ENCODE assay signal across 26 cellular contexts in the genomic region with DNA sequence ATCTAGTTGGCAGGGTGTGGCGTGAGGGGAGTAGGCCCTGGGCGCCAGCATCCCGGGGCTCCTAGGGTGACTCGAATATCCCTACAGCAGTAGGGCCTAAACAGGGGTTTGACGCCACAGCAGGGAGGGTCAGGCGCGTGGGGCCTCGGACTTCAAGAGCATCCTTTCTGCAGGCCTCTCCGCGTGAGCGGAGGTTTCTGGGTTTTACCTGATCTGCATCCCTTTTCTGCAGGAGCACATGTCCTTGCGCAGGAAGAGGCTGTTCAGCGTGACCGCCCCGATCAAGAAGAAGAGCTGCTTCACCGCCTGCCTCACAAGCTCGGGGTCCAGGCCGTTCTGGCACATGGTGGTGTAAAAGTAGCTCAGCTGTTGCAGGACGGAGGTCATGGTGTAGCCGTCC. TPM values are rescaled to one million over a fixed set of nuclear protein-coding genes. Genes with fewer than 3 reads are reported as not detected.
DNase-seq lines count a peak whose midpoint lies in the region; ATAC-seq, FAIRE-seq and TF ChIP-seq lines count a peak whose summit lies in the region.
"Had no signal": no experiment of that assay in that cellular context is flagged by ENCODE, and none has a peak within 500 bp of the region (broad histone marks: within the 10 kb centered on the region; RNA-seq: fewer than 3 reads in every experiment).

No MANE protein-coding gene starts in this region.

- H3K27me3 ChIP-seq in H9 (ENCODE audit: insufficient read depth, low read length), result no peaks in the 10 kb centered on the region
- no peaks in the 10 kb centered on the region for H3K27me3 ChIP-seq in H1 (replicated peaks in 1 of 4; ENCODE audit: control insufficient read depth in 3 of 4, extremely low read depth in 1 of 4, insufficient read depth in 3 of 4, low read length in 3 of 4)
- H3K27me3 ChIP-seq in testis, result no peaks in the 10 kb centered on the region
- H3K27me3 ChIP-seq: BE2C; BLaER1 treated with 17β-estradiol and CSF1 and Interleukin-3, amounts not matched to agents 10 nM and 100 nM had no signal

- POLR2A ChIA-PET in H1 (lab: Charles Lee; ENCODE audit: partially characterized antibody), result interaction anchor here (0.6 to 0.9 kb wide), 3 partner anchors 23 to 242 kb away, joined by 3 read pairs; no protein-coding TSS in a partner anchor

- no peaks in the 10 kb centered on the region for H4K20me1 ChIP-seq in H9 (ENCODE audit: control insufficient read depth, insufficient read depth, insufficient read length)
- H4K20me1 ChIP-seq in H1 (replicated peaks in 1 of 2; ENCODE audit: control insufficient read depth in 1 of 2, insufficient read depth in 2 of 2, low read length in 2 of 2), result peaks cover 0 to 4% of the 10 kb centered on the region in 2 experiments
- H4K20me1 ChIP-seq: BLaER1 treated with 17β-estradiol and CSF1 and Interleukin-3, amounts not matched to agents 10 nM and 100 nM had no signal

- H4K5ac ChIP-seq in H9 (ENCODE audit: insufficient read length, low read depth, low read length) (no peak overlapping the region), H1 (ENCODE audit: insufficient read length, low read depth, low read length) (no peak overlapping the region)

- no peak overlapping the region for H2BK20ac ChIP-seq in H9 (ENCODE audit: low read depth, low read length, poor library complexity, severe bottlenecking)
- H2BK20ac ChIP-seq in H1 (ENCODE audit: low read length), result no peak overlapping the region

- no peak overlapping the region for H2AK5ac ChIP-seq in H9 (ENCODE audit: insufficient read length, low read length)
- no peak overlapping the region for H2AK5ac ChIP-seq in H1 (ENCODE audit: low read depth, low read length)

- TF ChIP-seq CTCF in H9 (conservative IDR thresholded peaks at IDR 0.05) (no peak), H1 (IDR thresholded peaks at IDR 0.05; ENCODE audit: control extremely low read depth in 1 of 3, insufficient read depth in 1 of 3, low read depth in 1 of 3, low read length in 3 of 3) (no peak), nephron progenitor cell (IDR thresholded peaks at IDR 0.05) (no peak), testis (IDR thresholded peaks at IDR 0.05) (no peak), GM20000 (IDR thresholded peaks at IDR 0.05; ENCODE audit: extremely low read depth, missing control alignments) (no peak)

- peaks cover 4 to 41% (median 34%) of the 10 kb centered on the region in 3 experiments for H3K36me3 Mint-ChIP-seq in H9 (ENCODE audit: insufficient read depth in 1 of 3, low read depth in 3 of 3)
- H3K36me3 Mint-ChIP-seq in nephron progenitor cell (ENCODE audit: low read depth), result no peaks in the 10 kb centered on the region
- H3K36me3 Mint-ChIP-seq: CD14-positive monocyte had no signal

- H3K4me3 Mint-ChIP-seq in H9 (no peak overlapping the region), nephron progenitor cell (no peak overlapping the region)
- H3K4me3 Mint-ChIP-seq: CD14-positive monocyte; CD4-positive, alpha-beta T cell; CD8-positive, alpha-beta memory T cell; HFFc6 had no signal

- H3T11ph ChIP-seq in H9 (ENCODE audit: low read length), result no peak overlapping the region

- CTCF ChIA-PET in H1 (lab: Charles Lee; ENCODE audit: partially characterized antibody), result interaction anchor here (1.5 to 13.0 kb wide), 4 partner anchors 12 to 23 kb away, joined by 3 to 189 read pairs (median 12); a partner anchor contains a TSS

- no peak overlapping the region for H2BK15ac ChIP-seq in H9 (ENCODE audit: low read depth, low read length)
- H2BK15ac ChIP-seq in H1 (ENCODE audit: low read length), result no peak overlapping the region

- H2BK12ac ChIP-seq in H9 (ENCODE audit: insufficient read length, low read depth, low read length), result no peak overlapping the region
- H2BK12ac ChIP-seq in H1 (ENCODE audit: low read depth, low read length), result no peak overlapping the region; the same call in 1 of the 2 replicates

- no peak for FAIRE-seq in H1 (lab: Jason Lieb, UNC)
- FAIRE-seq: A549, D721Med, GM12878, GM19239 had no signal

- no peak overlapping the region for H3K4ac ChIP-seq in H9 (ENCODE audit: low read depth, low read length)
- no peak overlapping the region for H3K4ac ChIP-seq in H1 (replicated peaks; ENCODE audit: insufficient read length, low read depth, low read length)

- no peak overlapping the region for H4K8ac ChIP-seq in H9 (replicated peaks; ENCODE audit: insufficient read length, low read depth, low read length)
- H4K8ac ChIP-seq in H1 (ENCODE audit: extremely low read depth, insufficient read depth, low read length), result no peak overlapping the region

- no CpG with 5 or more reads among the region's 20 CpGs for WGBS in H9 (ENCODE audit: extremely low coverage, insufficient read length, low lambda C conversion rate)
- WGBS in H1 (ENCODE audit: extremely low coverage in 1 of 2, insufficient coverage in 1 of 2, insufficient read length in 1 of 2, insufficient replicate concordance in 2 of 2, low coverage in 1 of 2, low lambda C conversion rate in 2 of 2, missing lambda C conversion rate in 1 of 2), 2 experiments, result 93% methylated on average over 20 of the region's 20 CpGs; no CpG with 5 or more reads in 1 of the 2 experiments
- WGBS in testis, 2 donors, result 69 to 72% methylated on average over 12 to 20 of the region's 20 CpGs

- H3K4me1 Mint-ChIP-seq in H9 (peaks cover 11% of the 10 kb centered on the region in 2 experiments), nephron progenitor cell (peaks cover 6% of the 10 kb centered on the region)
- H3K4me1 Mint-ChIP-seq: CD8-positive, alpha-beta memory T cell had no signal

- H3K27ac ChIP-seq in H9 (ENCODE audit: insufficient read length, low read depth, low read length) (no peak overlapping the region), H1 (ENCODE audit: low read depth, low read length) (no peak overlapping the region), testis (no peak overlapping the region)
- H3K27ac ChIP-seq: A549; BLaER1 treated with 17β-estradiol and CSF1 and Interleukin-3, amounts not matched to agents 10 nM and 100 nM had no signal

- H4K91ac ChIP-seq in H9 (ENCODE audit: insufficient read length, low read depth, low read length), result no peak overlapping the region
- no peak overlapping the region for H4K91ac ChIP-seq in H1 (replicated peaks; ENCODE audit: insufficient read length, low read length)

- peak overlapping the region in 2 of 3 experiments; percentile 5 to 76; a peak in 2 of 7 replicates for H3K27ac Mint-ChIP-seq in H9
- H3K27ac Mint-ChIP-seq in nephron progenitor cell, result peak overlapping the region; percentile 78
- H3K27ac Mint-ChIP-seq: CD4-positive, alpha-beta T cell; CD8-positive, alpha-beta memory T cell; HFFc6 had no signal

- ATAC-seq in HG03196 (IDR thresholded peaks at IDR 0.05; ENCODE audit: unreplicated experiment) (no peak), Right ventricle myocardium superior (ENCODE audit: poor library complexity) (no peak)
- ATAC-seq: A549, GM12878 had no signal

- no peak overlapping the region for H2BK5ac ChIP-seq in H9 (ENCODE audit: insufficient read length, low read length)
- H2BK5ac ChIP-seq in H1 (ENCODE audit: low read depth, low read length), result 0 out of 2 replicates have a peak overlapping the region, but pooled peaks have one; percentile 13

- H3K4me1 ChIP-seq in H9 (ENCODE audit: insufficient read depth, low read length), result no peaks in the 10 kb centered on the region
- no peaks in the 10 kb centered on the region for H3K4me1 ChIP-seq in H1 (replicated peaks in 1 of 4; ENCODE audit: control insufficient read depth in 3 of 4, insufficient read depth in 4 of 4, low read length in 3 of 4)
- H3K4me1 ChIP-seq in testis, result no peaks in the 10 kb centered on the region
- H3K4me1 ChIP-seq: A549 had no signal

- H3K14ac ChIP-seq in H9 (ENCODE audit: insufficient read depth, low read length) (no peak overlapping the region), H1 (ENCODE audit: insufficient read length) (no peak overlapping the region)

- H3K4me2 ChIP-seq in H9 (ENCODE audit: insufficient read depth, insufficient read length, low read length), result no peak overlapping the region
- no peak overlapping the region for H3K4me2 ChIP-seq in H1 (ENCODE audit: insufficient read depth in 1 of 2, low read depth in 2 of 2, low read length in 2 of 2)
- H3K4me2 ChIP-seq: A549; BLaER1 treated with 17β-estradiol and CSF1 and Interleukin-3, amounts not matched to agents 10 nM and 100 nM had no signal

- TF ChIP-seq POLR2A in H1 (IDR thresholded peaks at IDR 0.05; ENCODE audit: control extremely low read depth in 1 of 2, low read depth in 2 of 2, low read length in 2 of 2), result no peak
- TF ChIP-seq POLR2A in testis (IDR thresholded peaks at IDR 0.05), result no peak

- H3K36me3 ChIP-seq in H1 (ENCODE audit: control insufficient read depth in 2 of 4, insufficient read depth in 4 of 4, low read length in 3 of 4) (peaks cover 4 to 27% (median 10%) of the 10 kb centered on the region in 4 experiments; a peak in 4 of 8 replicates), testis (ENCODE audit: low read depth, missing control alignments) (no peaks in the 10 kb centered on the region)
- H3K36me3 ChIP-seq: BE2C, HAP-1 had no signal

- H2AFZ ChIP-seq in H9 (ENCODE audit: low read length), result no peak overlapping the region
- no peak overlapping the region for H2AFZ ChIP-seq in H1 (ENCODE audit: low read length)

- H3K23ac ChIP-seq in H9 (ENCODE audit: insufficient read length, low read depth, low read length), result no peak overlapping the region
- no peak overlapping the region for H3K23ac ChIP-seq in H1 (ENCODE audit: insufficient read length)

- no peak overlapping the region for H3K56ac ChIP-seq in H9 (ENCODE audit: insufficient read length, low read depth, low read length)
- no peak overlapping the region for H3K56ac ChIP-seq in H1 (replicated peaks; ENCODE audit: insufficient read length, low read depth, low read length)

- H3K9ac ChIP-seq in H9 (ENCODE audit: extremely low read depth, insufficient read length, low read length) (no peak overlapping the region), H1 (replicated peaks in 1 of 4; ENCODE audit: extremely low read depth in 1 of 4, low read depth in 3 of 4, low read length in 3 of 4) (no peak overlapping the region)
- H3K9ac ChIP-seq: BLaER1 treated with 17β-estradiol and CSF1 and Interleukin-3, amounts not matched to agents 10 nM and 100 nM had no signal

- H2BK120ac ChIP-seq in H9 (ENCODE audit: low read depth, low read length, poor library complexity, severe bottlenecking) (no peak overlapping the region), H1 (replicated peaks; ENCODE audit: low read depth, low read length) (no peak overlapping the region)

- H3K23me2 ChIP-seq in H9 (ENCODE audit: insufficient read length, low read depth, low read length, poor library complexity, severe bottlenecking) (no peaks in the 10 kb centered on the region), H1 (ENCODE audit: low read depth, low read length) (no peaks in the 10 kb centered on the region)

- H3K79me2 ChIP-seq in H9 (ENCODE audit: insufficient read depth, low read length) (no peaks in the 10 kb centered on the region), H1 (ENCODE audit: control insufficient read depth in 1 of 2, insufficient read depth in 2 of 2, low read length in 2 of 2) (no peaks in the 10 kb centered on the region)

- H3K9me3 Mint-ChIP-seq in H9 (no peaks in the 10 kb centered on the region), nephron progenitor cell (no peaks in the 10 kb centered on the region)
- H3K9me3 Mint-ChIP-seq: CD14-positive monocyte; CD4-positive, alpha-beta T cell; HFFc6 had no signal

- no peaks in the 10 kb centered on the region for H3K27me3 Mint-ChIP-seq in H9 (ENCODE audit: low read depth)
- peaks cover 4% of the 10 kb centered on the region for H3K27me3 Mint-ChIP-seq in nephron progenitor cell (ENCODE audit: low read depth, poor library complexity)
- H3K27me3 Mint-ChIP-seq: CD4-positive, alpha-beta T cell; CD8-positive, alpha-beta memory T cell had no signal

- intact Hi-C loops in testis (cut with DNase I; ENCODE audit: low total_unique reads) (no loop called here), Right ventricle myocardium superior (cut with DNase I) (no loop called here)

- H3K4me3 ChIP-seq in H1 (ENCODE audit: extremely low read depth in 1 of 4, insufficient read depth in 2 of 4, low read depth in 3 of 4, low read length in 4 of 4) (no peak overlapping the region), testis (peak overlapping the region; percentile 48 to 53)
- H3K4me3 ChIP-seq: A549; BLaER1 treated with 17β-estradiol and CSF1 and Interleukin-3, amounts not matched to agents 10 nM and 100 nM; GM12878; HAP-1 had no signal

- no peak for DNase-seq in H9
- no peak for DNase-seq in H1 (ENCODE audit: low read depth in 1 of 2, low spot score in 2 of 2)
- DNase-seq in nephron progenitor cell, result no peak
- DNase-seq in testis, result peak; percentile 48
- no peak for DNase-seq in GM20000 (ENCODE audit: low spot score)
- DNase-seq in Right ventricle myocardium superior, result no peak
- DNase-seq: 8988T; ACHN; AML-193; BE2C; CD4-positive, alpha-beta T cell; CD8-positive, alpha-beta memory T cell; DMS 273 treated with DMSO at 0.1 percent for 48 hours; DMS79; EL; GDM1; GOT3; HFFc6 had no signal

- H3K79me1 ChIP-seq in H9 (ENCODE audit: insufficient read depth, low read depth, low read length, poor library complexity, severe bottlenecking) (no peaks in the 10 kb centered on the region), H1 (ENCODE audit: low read depth, low read length) (no peaks in the 10 kb centered on the region)

- no peak for TF ChIP-seq EP300 in H1 (IDR thresholded peaks at IDR 0.05; ENCODE audit: borderline replicate concordance in 1 of 2, low read depth in 2 of 2, low read length in 2 of 2)

- no peak for TF ChIP-seq RAD21 in H1 (IDR thresholded peaks at IDR 0.05 in 1 of 2, conservative IDR thresholded peaks at IDR 0.05 in 1 of 2; ENCODE audit: low read depth in 2 of 2, low read length in 2 of 2)

- no peaks in the 10 kb centered on the region for H3K9me3 ChIP-seq in H9 (ENCODE audit: control insufficient read depth, low read depth, low read length)
- H3K9me3 ChIP-seq in H1 (ENCODE audit: insufficient read depth in 2 of 2, low read depth in 1 of 2, low read length in 1 of 2), result no peaks in the 10 kb centered on the region
- H3K9me3 ChIP-seq in testis, result no peaks in the 10 kb centered on the region
- H3K9me3 ChIP-seq: A549; BE2C; BLaER1 treated with 17β-estradiol and CSF1 and Interleukin-3, amounts not matched to agents 10 nM and 100 nM; HAP-1 had no signal

- H3K18ac ChIP-seq in H9 (ENCODE audit: insufficient read length, low read depth, low read length) (no peak overlapping the region), H1 (ENCODE audit: extremely low read depth, low read length) (no peak overlapping the region)

RNA-seq across cellular contexts. Expression of a gene that starts 13.5 kb away (rescaled TPM):
- total RNA-seq in H9 (2021), result 29.8 and 30.2 TPM in 2 replicates
- total RNA-seq in H1 (2021; fragmentation: NEBNext Ultra II Directional; extraction: Animal tissue kit (Norgen Biotek cat#: 25700)), result 37.7 and 42.5 TPM in 2 replicates
- 21.7 and 25.2 TPM in 2 replicates for polyA plus RNA-seq in H1 (2011; rRNA removed)
- polyA plus RNA-seq in H1 (2011; cell fraction: cytosol; rRNA removed), result 36.8 TPM
- 25.2 TPM for polyA plus RNA-seq in H1 (2011; cell fraction: nucleus; rRNA removed)
- 32.7 to 36.7 TPM (median 36.1 TPM) in 4 replicates for polyA plus RNA-seq in H1 (2012, experiment 1 of 2)
- polyA plus RNA-seq in H1 (2012, experiment 2 of 2), result 20.8 TPM
- 17.1 TPM for polyA plus RNA-seq in H1 (2013, experiment 1 of 2)
- 16.3 TPM for polyA plus RNA-seq in H1 (2013, experiment 2 of 2)
- polyA minus RNA-seq in H1 (2011; rRNA and poly(A)+ RNA removed), result 36.8 and 39.2 TPM in 2 replicates
- 33.0 TPM for polyA minus RNA-seq in H1 (2011; cell fraction: cytosol; rRNA and poly(A)+ RNA removed)
- 34.9 TPM for polyA minus RNA-seq in H1 (2011; cell fraction: nucleus; rRNA and poly(A)+ RNA removed)
- total RNA-seq in testis, result 10 to 100 TPM; 65.4 to 82.3 TPM
- 37.1 TPM for polyA plus RNA-seq in testis (ENCODE audit: insufficient read depth, low read depth, low replicate concordance)
- 7.8 TPM for total RNA-seq in Right ventricle myocardium superior

Comparison
In these comparisons a context has a peak if more than half of its experiments do, and no peak if none do; other contexts are left out.
1. H3K4me3 ChIP-seq: peak in testis (2 of 2); none in H1 (0 of 4).